ENCODE assay signal across 8 cellular contexts in genomic region chr4:99893991-99894981, GRCh38. TPM values are rescaled to one million over a fixed set of nuclear protein-coding genes. Genes with fewer than 3 reads are reported as not detected.
A peak's percentile ranks its signal among the peaks of the same experiment; 100 is the strongest.
DNase-seq lines count a peak whose midpoint lies in the region; ATAC-seq and TF ChIP-seq lines count a peak whose summit lies in the region.

Gene LAMTOR3, minus strand, starts transcription at chr4:99894427. Its CDS starts 464 bp downstream, at chr4:99893963.

- peaks cover 43% of the 10 kb centered on the region for H3K4me1 Mint-ChIP-seq in activated CD4-positive, alpha-beta T cell treated with anti-CD3 and anti-CD28 coated beads, Interleukin-2, amount 10 ng/mL, durations not matched to agents 7 days and 5 days

- H3K4me3 ChIP-seq in BLaER1: peak within 1 kb of the TSS; percentile 94
- H3K4me3 ChIP-seq in coronary artery: peak within 1 kb of the TSS; percentile 83

- peaks cover 23% of the 10 kb centered on the region for H3K4me1 ChIP-seq in BLaER1

- H3K4me3 Mint-ChIP-seq in activated CD4-positive, alpha-beta T cell treated with anti-CD3 and anti-CD28 coated beads, Interleukin-2, amount 10 ng/mL, durations not matched to agents 7 days and 5 days: peak within 1 kb of the TSS; percentile 97

- intact Hi-C loops in left colon (cut with DNase I, micrococcal nuclease): loop anchor here in 1 of 2 donors (5.0 kb wide), 1 partner anchor 53 kb away; the partner anchor contains the start of gene DNAJB14

- H3K9me3 ChIP-seq in BLaER1: no peaks in the 10 kb centered on the region

- H3K27me3 ChIP-seq in BLaER1: no peaks in the 10 kb centered on the region

- ATAC-seq in GM19351 (IDR thresholded peaks at IDR 0.05; ENCODE audit: unreplicated experiment): peak; percentile 99
- ATAC-seq in HG03520 (IDR thresholded peaks at IDR 0.05; ENCODE audit: unreplicated experiment): peak; percentile 99
- ATAC-seq in left colon: peak; percentile 99

- TF ChIP-seq CTCF in coronary artery (IDR thresholded peaks at IDR 0.05): no peak

- H3K4me2 ChIP-seq in BLaER1: peak within 1 kb of the TSS; percentile 92

- H3K27ac ChIP-seq in BLaER1 (peak within 1 kb of the TSS; percentile 87), coronary artery (peak within 1 kb of the TSS; percentile 77 to 87)

- POLR2A ChIA-PET in activated CD4-positive, alpha-beta T cell treated with anti-CD3 and anti-CD28 coated beads, Interleukin-2, amount 10 ng/mL, durations not matched to agents 7 days and 5 days (lab: Charles Lee): interaction anchor here (1.4 kb wide), 1 partner anchor 53 kb away, joined by 12 read pairs; the partner anchor contains the start of gene DNAJB14

- H3K36me3 ChIP-seq in BLaER1: peaks cover 7% of the 10 kb centered on the region; the same call in 1 of the 2 replicates

- peaks cover 19% of the 10 kb centered on the region for H4K20me1 ChIP-seq in BLaER1

- peak within 1 kb of the TSS; percentile 89 for H3K9ac ChIP-seq in BLaER1

- CTCF ChIA-PET in activated CD4-positive, alpha-beta T cell treated with anti-CD3 and anti-CD28 coated beads, Interleukin-2, amount 10 ng/mL, durations not matched to agents 7 days and 5 days (lab: Charles Lee): interaction anchor here (0.6 to 1.3 kb wide), 8 partner anchors 9 to 1635 kb away, joined by 3 to 8 read pairs (median 4); partner anchors contain the start of gene TRMT10A

- H3K27me3 Mint-ChIP-seq in activated CD4-positive, alpha-beta T cell treated with anti-CD3 and anti-CD28 coated beads, Interleukin-2, amount 10 ng/mL, durations not matched to agents 7 days and 5 days: no peaks in the 10 kb centered on the region

- peak within 1 kb of the TSS; percentile 96 for H3K27ac Mint-ChIP-seq in activated CD4-positive, alpha-beta T cell treated with anti-CD3 and anti-CD28 coated beads, Interleukin-2, amount 10 ng/mL, durations not matched to agents 7 days and 5 days

- DNase-seq in NCI-H69 (lab: John Stamatoyannopoulos, UW) (peak; percentile 91), coronary artery (ENCODE audit: low spot score) (peak; percentile 92), left colon (peak; percentile 90 to 95)
- DNase-seq in activated CD4-positive, alpha-beta T cell treated with anti-CD3 and anti-CD28 coated beads, Interleukin-2, amount 10 ng/mL, durations not matched to agents 7 days and 5 days: peak; percentile 93
- DNase-seq in stimulated activated CD4-positive, alpha-beta T cell treated with anti-CD3 and anti-CD28 coated beads, Interleukin-1b, Interleukin-23, amount 100 ng/mL, for 4 hours (ENCODE audit: low read depth in 2 of 2): peak; percentile 79 to 83

- H3K9me3 Mint-ChIP-seq in activated CD4-positive, alpha-beta T cell treated with anti-CD3 and anti-CD28 coated beads, Interleukin-2, amount 10 ng/mL, durations not matched to agents 7 days and 5 days: no peaks in the 10 kb centered on the region

- H3K36me3 Mint-ChIP-seq in activated CD4-positive, alpha-beta T cell treated with anti-CD3 and anti-CD28 coated beads, Interleukin-2, amount 10 ng/mL, durations not matched to agents 7 days and 5 days (ENCODE audit: low read depth): peaks cover 9% of the 10 kb centered on the region

RNA-seq across cellular contexts. Expression of gene LAMTOR3, which starts in this region (rescaled TPM):
- 10 to 100 TPM; 28.9 to 33.1 TPM for total RNA-seq in activated CD4-positive, alpha-beta T cell treated with anti-CD3 and anti-CD28 coated beads, Interleukin-2, amount 10 ng/mL, durations not matched to agents 7 days and 5 days
- 10 to 100 TPM; 51.2 to 70.9 TPM for total RNA-seq in left colon

Comparison
In these comparisons a context has a peak if more than half of its experiments do, and no peak if none do; other contexts are left out.
1. Peak in every context shown above with its lines: DNase-seq, ATAC-seq, H3K4me3 ChIP-seq and H3K27ac ChIP-seq.